ENCODE assay signal across 19 cellular contexts in genomic region chr22:48456449-48456848, GRCh38.
"Had no signal": no experiment of that assay in that cellular context is flagged by ENCODE, and none has a peak within 500 bp of the region (broad histone marks: within the 10 kb centered on the region; RNA-seq: fewer than 3 reads in every experiment).

No MANE protein-coding gene starts in this region.

- H3K27me3 ChIP-seq: hepatocyte, thyroid gland, upper lobe of right lung had no signal

- H3K9me3 ChIP-seq: thyroid gland, upper lobe of right lung had no signal

- H3K27ac Mint-ChIP-seq: activated CD4-positive, alpha-beta memory T cell treated with anti-CD3 and anti-CD28 coated beads for 36 hours; activated naive CD4-positive, alpha-beta T cell treated with anti-CD3 and anti-CD28 coated beads for 36 hours; activated naive CD8-positive, alpha-beta T cell treated with anti-CD3 and anti-CD28 coated beads, Interleukin-2, amount 10 ng/mL, durations not matched to agents 7 days and 5 days; dendritic cell treated with granulocyte-macrophage colony-stimulating factor and Interleukin-4, amounts not matched to agents 40 ng/mL and 50 ng/mL, for 4 days; T-helper 1 cell treated with Interleukin-12 subunit alpha and Interleukin-12 subunit beta and Interleukin-4 antibody, amounts not matched to agents 30 μg/mL and 1 μg/mL, for 36 hours had no signal

- H3K27me3 Mint-ChIP-seq: activated naive CD8-positive, alpha-beta T cell treated with anti-CD3 and anti-CD28 coated beads, Interleukin-2, amount 10 ng/mL, durations not matched to agents 7 days and 5 days; dendritic cell treated with granulocyte-macrophage colony-stimulating factor and Interleukin-4, amounts not matched to agents 40 ng/mL and 50 ng/mL, for 4 days had no signal

- H3K9me3 Mint-ChIP-seq: activated CD4-positive, alpha-beta memory T cell treated with anti-CD3 and anti-CD28 coated beads for 36 hours; activated naive CD4-positive, alpha-beta T cell treated with anti-CD3 and anti-CD28 coated beads for 36 hours; activated naive CD8-positive, alpha-beta T cell treated with anti-CD3 and anti-CD28 coated beads, Interleukin-2, amount 10 ng/mL, durations not matched to agents 7 days and 5 days; dendritic cell treated with granulocyte-macrophage colony-stimulating factor and Interleukin-4, amounts not matched to agents 40 ng/mL and 50 ng/mL, for 4 days; T-helper 1 cell treated with Interleukin-12 subunit alpha and Interleukin-12 subunit beta and Interleukin-4 antibody, amounts not matched to agents 30 μg/mL and 1 μg/mL, for 36 hours had no signal

- H3K27ac ChIP-seq: hepatocyte, thyroid gland, upper lobe of right lung had no signal

- H3K4me3 Mint-ChIP-seq: activated CD4-positive, alpha-beta memory T cell treated with anti-CD3 and anti-CD28 coated beads for 36 hours; activated naive CD4-positive, alpha-beta T cell treated with anti-CD3 and anti-CD28 coated beads for 36 hours; activated naive CD8-positive, alpha-beta T cell treated with anti-CD3 and anti-CD28 coated beads, Interleukin-2, amount 10 ng/mL, durations not matched to agents 7 days and 5 days; dendritic cell treated with granulocyte-macrophage colony-stimulating factor and Interleukin-4, amounts not matched to agents 40 ng/mL and 50 ng/mL, for 4 days; naive thymus-derived CD4-positive, alpha-beta T cell; T-helper 1 cell treated with Interleukin-12 subunit alpha and Interleukin-12 subunit beta and Interleukin-4 antibody, amounts not matched to agents 30 μg/mL and 1 μg/mL, for 36 hours had no signal

- H3K4me3 ChIP-seq: hepatocyte, thyroid gland, upper lobe of right lung had no signal

- H3K4me1 ChIP-seq: thyroid gland, upper lobe of right lung had no signal

- DNase-seq: activated CD4-positive, alpha-beta memory T cell treated with anti-CD3 and anti-CD28 coated beads for 36 hours; activated CD4-positive, alpha-beta T cell treated with anti-CD3 and anti-CD28 coated beads for 48 hours; activated effector memory CD4-positive, alpha-beta T cell treated with Interleukin-2 at 50 U/mL for 16 hours; activated naive CD4-positive, alpha-beta T cell treated with anti-CD3 and anti-CD28 coated beads for 36 hours; activated naive CD8-positive, alpha-beta T cell treated with anti-CD3 and anti-CD28 coated beads, Interleukin-2, amount 10 ng/mL, durations not matched to agents 7 days and 5 days; activated T-cell treated with anti-CD3 and anti-CD28 coated beads, Interleukin-2, amount 50 U/mL, for 48 hours; effector CD4-positive, alpha-beta T cell; foreskin melanocyte; glutamatergic neuron; mesenchymal stem cell; naive thymus-derived CD4-positive, alpha-beta T cell; retina; stimulated activated CD4-positive, alpha-beta T cell treated with anti-CD3 and anti-CD28 coated beads, Interleukin-4, amount 100 ng/mL, for 24 hours; stimulated activated naive CD8-positive, alpha-beta T cell treated with anti-CD3 and anti-CD28 coated beads, Interleukin-15, Interleukin-2, amounts not matched to agents 100 U/mL and 50 U/mL, for 24 hours; thyroid gland had no signal

- H3K4me1 Mint-ChIP-seq: activated naive CD8-positive, alpha-beta T cell treated with anti-CD3 and anti-CD28 coated beads, Interleukin-2, amount 10 ng/mL, durations not matched to agents 7 days and 5 days; naive thymus-derived CD4-positive, alpha-beta T cell had no signal

- H3K36me3 Mint-ChIP-seq: activated CD4-positive, alpha-beta memory T cell treated with anti-CD3 and anti-CD28 coated beads for 36 hours; activated naive CD8-positive, alpha-beta T cell treated with anti-CD3 and anti-CD28 coated beads, Interleukin-2, amount 10 ng/mL, durations not matched to agents 7 days and 5 days; naive thymus-derived CD4-positive, alpha-beta T cell had no signal

- ATAC-seq: naive thymus-derived CD4-positive, alpha-beta T cell; stimulated activated naive CD8-positive, alpha-beta T cell treated with anti-CD3 and anti-CD28 coated beads, Interleukin-15, Interleukin-2, amounts not matched to agents 100 U/mL and 50 U/mL, for 24 hours; upper lobe of right lung had no signal

- H3K36me3 ChIP-seq: thyroid gland, upper lobe of right lung had no signal
